Comparison of ENCODE assay signal across 17 cellular contexts in the genomic region with DNA sequence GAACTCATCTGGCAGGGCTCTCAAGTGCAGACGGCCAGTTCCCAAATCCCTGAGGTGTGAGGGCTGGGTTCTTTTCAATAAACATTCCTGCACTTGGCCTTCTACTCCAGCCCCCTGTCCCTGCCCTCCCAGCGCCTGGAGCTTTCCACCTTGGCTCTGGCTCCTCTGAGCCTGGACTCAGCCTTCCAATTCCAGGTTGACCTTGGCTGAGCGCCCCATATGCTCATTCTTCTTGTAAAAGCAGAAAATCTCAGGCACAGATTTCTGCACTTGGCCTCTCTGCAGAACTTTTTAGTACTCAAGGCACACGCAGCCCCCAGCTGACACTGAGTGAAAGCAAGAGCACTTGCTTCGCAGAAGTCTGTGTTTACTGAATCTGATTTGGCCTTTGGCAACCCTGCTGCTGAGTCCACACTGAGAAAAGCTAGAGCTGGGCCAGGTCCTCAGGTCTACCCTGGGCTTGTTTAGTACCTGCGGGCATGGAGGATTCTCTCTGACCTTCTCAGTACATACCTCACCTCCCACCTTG.
A peak's percentile ranks its signal among the peaks of the same experiment; 100 is the strongest.
DNase-seq lines count a peak whose midpoint lies in the region; ATAC-seq and TF ChIP-seq lines count a peak whose summit lies in the region.
"Had no signal": no experiment of that assay in that cellular context is flagged by ENCODE, and none has a peak within 500 bp of the region (broad histone marks: within the 10 kb centered on the region; RNA-seq: fewer than 3 reads in every experiment).

No MANE protein-coding gene starts in this region.

- no peaks in the 10 kb centered on the region for H3K9me3 ChIP-seq in left ventricle myocardium inferior (replicated peaks)
- no peaks in the 10 kb centered on the region for H3K9me3 ChIP-seq in trophoblast cell (ENCODE audit: insufficient read depth, low read depth, low read length)
- H3K9me3 ChIP-seq: A549, ascending aorta, prostate gland, upper lobe of left lung had no signal

- DNase-seq in Ammon's horn (ENCODE audit: low spot score) (peak; percentile 67), anterior cingulate cortex (lab: John Stamatoyannopoulos, UW) (peak in 43 of 58 donors; percentile 2 to 69 (median 23)), left ventricle myocardium inferior (peak; percentile 79), trophoblast cell (no peak), iPS-NIHi11 (ENCODE audit: low spot score) (no peak), mucosa of gallbladder (ENCODE audit: low spot score) (no peak)
- DNase-seq: activated CD4-positive, alpha-beta T cell treated with anti-CD3 and anti-CD28 coated beads, Interleukin-2, amount 50 U/mL, for 4 hours; NCI-H1048; NCI-H2171; stimulated activated CD4-positive, alpha-beta T cell treated with anti-CD3 and anti-CD28 coated beads, Interleukin-1b, Interleukin-23, amount 100 ng/mL, for 48 hours; stimulated activated CD8-positive, alpha-beta memory T cell treated with anti-CD3 and anti-CD28 coated beads, Interleukin-4, amount 100 ng/mL, for 48 hours had no signal

- peaks cover 22% of the 10 kb centered on the region for H3K4me1 ChIP-seq in left ventricle myocardium inferior
- H3K4me1 ChIP-seq in trophoblast cell (ENCODE audit: control insufficient read depth in 1 of 2, insufficient read depth in 2 of 2, low read length in 2 of 2) = peaks cover 13 to 19% of the 10 kb centered on the region in 2 experiments
- H3K4me1 ChIP-seq: A549, prostate gland had no signal

- no peak overlapping the region for H3K4ac ChIP-seq in trophoblast cell (ENCODE audit: low read depth, low read length)

- H3K36me3 ChIP-seq in left ventricle myocardium inferior = no peaks in the 10 kb centered on the region
- H3K36me3 ChIP-seq in trophoblast cell (ENCODE audit: control insufficient read depth in 1 of 2, insufficient read depth in 2 of 2, low read length in 2 of 2) = no peaks in the 10 kb centered on the region
- H3K36me3 ChIP-seq: ascending aorta, prostate gland, upper lobe of left lung had no signal

- H3K79me2 ChIP-seq in trophoblast cell (ENCODE audit: control insufficient read depth, insufficient read depth, low read length, poor library complexity) = no peaks in the 10 kb centered on the region

- no peak overlapping the region for H2AFZ ChIP-seq in trophoblast cell (ENCODE audit: insufficient read depth, low read length, poor library complexity)

- peak overlapping the region; percentile 42 for H3K27ac ChIP-seq in left ventricle myocardium inferior (replicated peaks)
- H3K27ac ChIP-seq in trophoblast cell (ENCODE audit: low read depth, low read length) = no peak overlapping the region
- H3K27ac ChIP-seq: A549, ascending aorta, prostate gland, upper lobe of left lung had no signal

- WGBS in trophoblast cell (ENCODE audit: extremely low coverage, insufficient coverage, insufficient read length) = no CpG with 5 or more reads among the region's 6 CpGs

- H2BK12ac ChIP-seq in trophoblast cell (ENCODE audit: low read length) = peak overlapping the region; percentile 23

- ATAC-seq in GM19035 (IDR thresholded peaks at IDR 0.05; ENCODE audit: unreplicated experiment) (no peak), HG02840 (IDR thresholded peaks at IDR 0.05; ENCODE audit: low FRiP score, unreplicated experiment) (no peak)
- ATAC-seq: A549 had no signal

- H3K9ac ChIP-seq in trophoblast cell (ENCODE audit: low read length) = no peak overlapping the region

- H3K4me2 ChIP-seq in trophoblast cell (ENCODE audit: low read length) = no peak overlapping the region
- H3K4me2 ChIP-seq: A549 had no signal

- H3K27me3 ChIP-seq in left ventricle myocardium inferior (ENCODE audit: low read depth) (no peaks in the 10 kb centered on the region), trophoblast cell (ENCODE audit: insufficient read depth, low read length) (no peaks in the 10 kb centered on the region)
- H3K27me3 ChIP-seq: ascending aorta, upper lobe of left lung had no signal

- no peak overlapping the region for H3K23ac ChIP-seq in trophoblast cell (ENCODE audit: low read length)

- no peak overlapping the region for H2BK5ac ChIP-seq in trophoblast cell (ENCODE audit: low read depth, low read length, poor library complexity)

- intact Hi-C loops in left ventricle myocardium inferior (cut with micrococcal nuclease) = no loop called here

- H3K18ac ChIP-seq in trophoblast cell (ENCODE audit: low read length) = no peak overlapping the region

- no peak for TF ChIP-seq CTCF in left ventricle myocardium inferior (IDR thresholded peaks at IDR 0.05; ENCODE audit: borderline replicate concordance)

- H2AK5ac ChIP-seq in trophoblast cell (ENCODE audit: low read length) = no peak overlapping the region

- peak overlapping the region; percentile 52 for H4K91ac ChIP-seq in trophoblast cell (ENCODE audit: low read depth, low read length)

- H3K14ac ChIP-seq in trophoblast cell (ENCODE audit: low read length) = no peak overlapping the region

- H2BK120ac ChIP-seq in trophoblast cell (ENCODE audit: insufficient read depth, low read length, poor library complexity) = peak overlapping the region; percentile 11

- no peak overlapping the region for H4K12ac ChIP-seq in trophoblast cell (ENCODE audit: low read depth, low read length)

- H4K8ac ChIP-seq in trophoblast cell (ENCODE audit: low read depth, low read length) = no peak overlapping the region

- H3K4me3 ChIP-seq in left ventricle myocardium inferior = no peak overlapping the region
- no peak overlapping the region for H3K4me3 ChIP-seq in trophoblast cell (ENCODE audit: low read depth, low read length)
- H3K4me3 ChIP-seq: A549, ascending aorta, prostate gland, upper lobe of left lung had no signal

- peaks cover 9% of the 10 kb centered on the region for H3K79me1 ChIP-seq in trophoblast cell (ENCODE audit: low read length)

Comparison
In these comparisons a context has a peak if more than half of its experiments do, and no peak if none do; other contexts are left out.
1. DNase-seq: peak in Ammon's horn (single experiment), anterior cingulate cortex (43 of 58) and left ventricle myocardium inferior (single experiment); none in trophoblast cell (0 of 2), iPS-NIHi11 (single experiment) and mucosa of gallbladder (single experiment).